2 cellular contexts compared by ENCODE assay signal in genomic region chr6:151381722-151382121, GRCh38.
TF ChIP-seq lines count a peak whose summit lies in the region.

No MANE protein-coding gene starts in this region.

TF ChIP-seq in HepG2, 621 proteins besides CTCF, POLR2A, EP300 and RAD21 (continues in another document):
- no peak for TF ChIP-seq ZBED4 (CRISPR knock-in tag; IDR thresholded peaks at IDR 0.05; ENCODE audit: borderline replicate concordance)
- no peak for TF ChIP-seq ARID3A (IDR thresholded peaks at IDR 0.05; ENCODE audit: low read depth, low read length)
- TF ChIP-seq RNF219 (CRISPR knock-in tag; IDR thresholded peaks at IDR 0.05): no peak
- TF ChIP-seq CEBPZ (IDR thresholded peaks at IDR 0.05; ENCODE audit: low read length): no peak
- TF ChIP-seq XBP1 (CRISPR knock-in tag; IDR thresholded peaks at IDR 0.05): no peak
- peak; percentile 65 for TF ChIP-seq MAFF (IDR thresholded peaks at IDR 0.05; ENCODE audit: low read depth, low read length)
- TF ChIP-seq MXD1 (CRISPR knock-in tag; IDR thresholded peaks at IDR 0.05): no peak
- TF ChIP-seq ZNF34 (CRISPR knock-in tag; IDR thresholded peaks at IDR 0.05; ENCODE audit: borderline replicate concordance): no peak
- no peak for TF ChIP-seq KDM5A (IDR thresholded peaks at IDR 0.05; ENCODE audit: borderline replicate concordance, low read length)

TF ChIP-seq in GM12878, 131 proteins besides CTCF, POLR2A, EP300 and RAD21:
- no peak for TF ChIP-seq PML (IDR thresholded peaks at IDR 0.05; ENCODE audit: low read length)
- TF ChIP-seq LARP7 (IDR thresholded peaks at IDR 0.05): no peak
- TF ChIP-seq YBX1 (IDR thresholded peaks at IDR 0.05): no peak
- TF ChIP-seq BCL3 (IDR thresholded peaks at IDR 0.05; ENCODE audit: borderline replicate concordance, insufficient read depth, low read depth, low read length, poor library complexity, severe bottlenecking): peak; percentile 57
- TF ChIP-seq YY1 (IDR thresholded peaks at IDR 0.05; ENCODE audit: low read depth, low read length): no peak
TF ChIP-seq in GM12878: peak in this region for 1.
